ENCODE assay signal across 22 cellular contexts in genomic region chr2:26957524-26957923, GRCh38. TPM values are rescaled to one million over a fixed set of nuclear protein-coding genes. Genes with fewer than 3 reads are reported as not detected.
DNase-seq lines count a peak whose midpoint lies in the region; TF ChIP-seq lines count a peak whose summit lies in the region.
"Had no signal": no experiment of that assay in that cellular context is flagged by ENCODE, and none has a peak within 500 bp of the region (broad histone marks: within the 10 kb centered on the region; RNA-seq: fewer than 3 reads in every experiment).

No MANE protein-coding gene starts in this region.

- H3K27me3 ChIP-seq in CD8-positive, alpha-beta memory T cell (ENCODE audit: insufficient read depth, low read length, poor library complexity, severe bottlenecking) = peaks cover 14% of the 10 kb centered on the region
- H3K27me3 ChIP-seq: BLaER1 treated with 17β-estradiol and CSF1 and Interleukin-3, amounts not matched to agents 10 nM and 100 nM had no signal

- DNase-seq in NCI-H82 (lab: John Stamatoyannopoulos, UW) = peak; percentile 69
- no peak for DNase-seq in NCI-H82 treated with DMSO at 0.1 percent for 48 hours (lab: John Stamatoyannopoulos, UW; ENCODE audit: unreplicated experiment)
- DNase-seq in EH (ENCODE audit: low read depth) = peak; percentile 21
- DNase-seq in NCI-H526 treated with DMSO at 0.1 percent for 48 hours (lab: John Stamatoyannopoulos, UW) = peak; percentile 18
- peak; percentile 3 for DNase-seq in type B pancreatic cell (ENCODE audit: extremely low spot score, unreplicated experiment)
- DNase-seq in CD8-positive, alpha-beta memory T cell = no peak
- DNase-seq in NCI-H1694 (lab: John Stamatoyannopoulos, UW) = no peak
- DNase-seq: Caco-2; CD4-positive, alpha-beta memory T cell; DMS79 treated with DMSO at 0.1 percent for 48 hours; H7; KBM-7; MV-4-11; NCI-H1105; NCI-H1436 treated with DMSO at 0.1 percent for 48 hours; NCI-H446; NCI-H524 treated with DMSO at 0.1 percent for 48 hours; SIG-M5; SK-N-SH; SW 1271 had no signal

- POLR2A ChIA-PET in CD8-positive, alpha-beta memory T cell (lab: Charles Lee) = no interaction called here

- H3K9me3 Mint-ChIP-seq in type B pancreatic cell = no peaks in the 10 kb centered on the region
- no peaks in the 10 kb centered on the region for H3K9me3 Mint-ChIP-seq in CD8-positive, alpha-beta memory T cell
- H3K9me3 Mint-ChIP-seq: CD4-positive, alpha-beta memory T cell; T-helper 1 cell treated with Interleukin-12 subunit alpha and Interleukin-12 subunit beta and Interleukin-4 antibody, amounts not matched to agents 30 μg/mL and 1 μg/mL, for 36 hours had no signal

- H3K27me3 Mint-ChIP-seq in type B pancreatic cell = peaks cover 75% of the 10 kb centered on the region
- H3K27me3 Mint-ChIP-seq in CD8-positive, alpha-beta memory T cell = peaks cover 27 to 56% of the 10 kb centered on the region in 2 donors

- H3K4me1 Mint-ChIP-seq in type B pancreatic cell (ENCODE audit: unreplicated experiment) = no peaks in the 10 kb centered on the region
- H3K4me1 Mint-ChIP-seq in CD8-positive, alpha-beta memory T cell = peaks cover 0 to 3% (median 0%) of the 10 kb centered on the region in 3 donors

- CTCF ChIA-PET in CD8-positive, alpha-beta memory T cell (lab: Charles Lee) = interaction anchor here (0.7 to 1.6 kb wide), 3 partner anchors 59 to 346 kb away, joined by 3 to 4 read pairs (median 3); no protein-coding TSS in a partner anchor

- no peak for TF ChIP-seq CTCF in type B pancreatic cell (conservative IDR thresholded peaks at IDR 0.05)

- no peaks in the 10 kb centered on the region for H3K36me3 Mint-ChIP-seq in type B pancreatic cell
- H3K36me3 Mint-ChIP-seq in CD8-positive, alpha-beta memory T cell = no peaks in the 10 kb centered on the region
- H3K36me3 Mint-ChIP-seq: CD4-positive, alpha-beta memory T cell had no signal

- no peaks in the 10 kb centered on the region for H3K4me1 ChIP-seq in CD8-positive, alpha-beta memory T cell (ENCODE audit: insufficient read depth, low read length)
- H3K4me1 ChIP-seq: Caco-2 had no signal

- no peaks in the 10 kb centered on the region for H3K9me3 ChIP-seq in CD8-positive, alpha-beta memory T cell (ENCODE audit: low read length)
- H3K9me3 ChIP-seq: BLaER1 treated with 17β-estradiol and CSF1 and Interleukin-3, amounts not matched to agents 10 nM and 100 nM; Caco-2; SK-N-SH had no signal

- no peak overlapping the region for H3K4me3 Mint-ChIP-seq in type B pancreatic cell
- no peak overlapping the region for H3K4me3 Mint-ChIP-seq in CD8-positive, alpha-beta memory T cell
- H3K4me3 Mint-ChIP-seq: CD4-positive, alpha-beta memory T cell; T-helper 1 cell treated with Interleukin-12 subunit alpha and Interleukin-12 subunit beta and Interleukin-4 antibody, amounts not matched to agents 30 μg/mL and 1 μg/mL, for 36 hours had no signal

- H3K36me3 ChIP-seq in CD8-positive, alpha-beta memory T cell (ENCODE audit: insufficient read depth, low read length) = no peaks in the 10 kb centered on the region
- H3K36me3 ChIP-seq: BLaER1 treated with 17β-estradiol and CSF1 and Interleukin-3, amounts not matched to agents 10 nM and 100 nM had no signal

- no peak overlapping the region for H3K27ac ChIP-seq in CD8-positive, alpha-beta memory T cell (ENCODE audit: low read depth, low read length)
- H3K27ac ChIP-seq: BLaER1 treated with 17β-estradiol and CSF1 and Interleukin-3, amounts not matched to agents 10 nM and 100 nM had no signal

- H3K4me3 ChIP-seq in CD8-positive, alpha-beta memory T cell (ENCODE audit: low read length) = no peak overlapping the region
- H3K4me3 ChIP-seq: BLaER1 treated with 17β-estradiol and CSF1 and Interleukin-3, amounts not matched to agents 10 nM and 100 nM had no signal

- H3K27ac Mint-ChIP-seq in type B pancreatic cell = no peak overlapping the region
- peak overlapping the region in 1 of 8 donors; percentile 71 for H3K27ac Mint-ChIP-seq in CD8-positive, alpha-beta memory T cell
- H3K27ac Mint-ChIP-seq: CD4-positive, alpha-beta memory T cell; T-helper 1 cell treated with Interleukin-12 subunit alpha and Interleukin-12 subunit beta and Interleukin-4 antibody, amounts not matched to agents 30 μg/mL and 1 μg/mL, for 36 hours had no signal

RNA-seq across cellular contexts. Expression of gene MAPRE3, which starts 12.9 kb away (rescaled TPM):
- 13.5 and 14.4 TPM in 2 replicates for total RNA-seq in type B pancreatic cell (ENCODE audit: low replicate concordance)
- total RNA-seq in CD8-positive, alpha-beta memory T cell = 1 to 10 TPM; 2.4 to 3.0 TPM
- polyA plus RNA-seq in CD8-positive, alpha-beta memory T cell = 2.0 TPM

Comparison
In these comparisons a context has a peak if more than half of its experiments do, and no peak if none do; other contexts are left out.
1. DNase-seq: peak in NCI-H82 (single experiment), EH (single experiment), NCI-H526 treated with DMSO at 0.1 percent for 48 hours (single experiment) and type B pancreatic cell (single experiment); none in NCI-H82 treated with DMSO at 0.1 percent for 48 hours (single experiment), CD8-positive, alpha-beta memory T cell (0 of 5) and NCI-H1694 (single experiment).